19 cellular contexts compared by ENCODE assay signal in the genomic region with DNA sequence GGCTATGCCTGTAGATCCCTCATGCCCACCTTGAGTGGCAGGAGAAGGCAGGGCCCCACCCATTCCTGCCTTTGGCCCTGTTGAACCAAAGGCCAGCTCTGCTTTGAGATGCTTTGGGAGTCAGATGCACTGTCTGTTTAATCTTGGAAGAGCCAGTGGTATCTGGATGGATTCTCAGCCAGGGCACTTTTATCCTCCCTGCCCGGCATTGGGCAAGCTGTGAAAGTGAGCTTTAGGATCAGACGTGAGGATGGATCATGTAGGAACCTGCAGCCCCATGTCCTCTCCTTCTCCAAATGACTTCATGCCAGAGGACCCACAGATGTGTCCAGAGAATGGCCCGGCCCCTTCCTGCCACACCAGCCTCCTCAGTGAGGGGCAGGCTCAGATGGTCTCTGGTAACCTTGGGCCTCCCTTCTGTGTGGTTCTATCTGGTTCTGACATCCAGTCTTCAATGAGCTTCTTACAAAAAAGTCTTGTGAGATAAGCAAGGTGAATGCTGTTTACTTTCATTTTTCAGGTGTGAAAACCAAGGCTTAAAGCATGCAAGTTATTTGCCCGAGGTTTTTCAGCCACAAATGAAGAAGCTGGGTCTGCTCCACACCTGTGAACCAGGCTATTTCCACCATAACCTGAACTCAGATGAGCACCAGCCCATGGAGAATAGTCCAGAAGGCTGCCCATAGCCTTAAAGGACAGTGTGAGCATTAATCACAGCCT.
"Had no signal": no experiment of that assay in that cellular context is flagged by ENCODE, and none has a peak within 500 bp of the region (broad histone marks: within the 10 kb centered on the region; RNA-seq: fewer than 3 reads in every experiment).

No MANE protein-coding gene starts in this region.

- H3K36me3 ChIP-seq: adrenal gland, suprapubic skin, upper lobe of left lung had no signal

- H3K9me3 ChIP-seq: adrenal gland, mucosa of descending colon, suprapubic skin, upper lobe of left lung had no signal

- H3K27me3 Mint-ChIP-seq: central memory CD8-positive, alpha-beta T cell; naive thymus-derived CD8-positive, alpha-beta T cell had no signal

- H3K4me3 ChIP-seq: adrenal gland, lung, mucosa of descending colon, suprapubic skin, upper lobe of left lung had no signal

- H3K27ac Mint-ChIP-seq: activated CD8-positive, alpha-beta T cell treated with anti-CD3 and anti-CD28 coated beads, Interleukin-2, amount 10 ng/mL, durations not matched to agents 7 days and 5 days; activated T-helper 2 cell treated with anti-CD3 and anti-CD28 coated beads, Interferon-gamma antibody, Interleukin-2, Interleukin-4, amounts not matched to agents 10 μg/mL and 5 μg/mL and 100 μg/mL, durations not matched to agents 14 hours and 24 hours and 36 hours; effector memory CD8-positive, alpha-beta T cell; naive thymus-derived CD8-positive, alpha-beta T cell; progenitor cell of endocrine pancreas had no signal

- H3K4me1 ChIP-seq: suprapubic skin, upper lobe of left lung had no signal

- DNase-seq: activated CD4-positive, alpha-beta T cell treated with anti-CD3 and anti-CD28 coated beads for 48 hours; activated CD8-positive, alpha-beta T cell treated with anti-CD3 and anti-CD28 coated beads, Interleukin-2, amount 10 ng/mL, durations not matched to agents 7 days and 5 days; activated naive CD4-positive, alpha-beta T cell treated with anti-CD3 and anti-CD28 coated beads, Interleukin-2, amount 50 U/mL, for 16 hours; effector memory CD8-positive, alpha-beta T cell; hypothalamus; mucosa of descending colon; naive thymus-derived CD8-positive, alpha-beta T cell; nucleus accumbens; stimulated activated CD4-positive, alpha-beta T cell treated with anti-CD3 and anti-CD28 coated beads, Interleukin-12 subunit alpha, Interleukin-12 subunit beta, amount 100 ng/mL, for 4 hours; stimulated activated naive CD4-positive, alpha-beta T cell; upper lobe of left lung had no signal

- H3K9me3 Mint-ChIP-seq: activated T-helper 2 cell treated with anti-CD3 and anti-CD28 coated beads, Interferon-gamma antibody, Interleukin-2, Interleukin-4, amounts not matched to agents 10 μg/mL and 5 μg/mL and 100 μg/mL, durations not matched to agents 14 hours and 24 hours and 36 hours; central memory CD8-positive, alpha-beta T cell; effector memory CD8-positive, alpha-beta T cell; naive thymus-derived CD8-positive, alpha-beta T cell had no signal

- H3K27ac ChIP-seq: adrenal gland, epithelial cell of prostate, suprapubic skin, upper lobe of left lung had no signal

- ATAC-seq: activated CD8-positive, alpha-beta T cell treated with anti-CD3 and anti-CD28 coated beads, Interleukin-2, amount 10 ng/mL, durations not matched to agents 7 days and 5 days; effector memory CD8-positive, alpha-beta T cell; mucosa of descending colon; naive thymus-derived CD8-positive, alpha-beta T cell; sciatic nerve had no signal

- H3K4me1 Mint-ChIP-seq: naive thymus-derived CD8-positive, alpha-beta T cell had no signal

- H3K27me3 ChIP-seq: adrenal gland, suprapubic skin, upper lobe of left lung had no signal

- H3K4me3 Mint-ChIP-seq: activated CD8-positive, alpha-beta T cell treated with anti-CD3 and anti-CD28 coated beads, Interleukin-2, amount 10 ng/mL, durations not matched to agents 7 days and 5 days; central memory CD8-positive, alpha-beta T cell; effector memory CD8-positive, alpha-beta T cell; naive thymus-derived CD8-positive, alpha-beta T cell had no signal
